Comparison of ENCODE assay signal across 16 cellular contexts in the genomic region with DNA sequence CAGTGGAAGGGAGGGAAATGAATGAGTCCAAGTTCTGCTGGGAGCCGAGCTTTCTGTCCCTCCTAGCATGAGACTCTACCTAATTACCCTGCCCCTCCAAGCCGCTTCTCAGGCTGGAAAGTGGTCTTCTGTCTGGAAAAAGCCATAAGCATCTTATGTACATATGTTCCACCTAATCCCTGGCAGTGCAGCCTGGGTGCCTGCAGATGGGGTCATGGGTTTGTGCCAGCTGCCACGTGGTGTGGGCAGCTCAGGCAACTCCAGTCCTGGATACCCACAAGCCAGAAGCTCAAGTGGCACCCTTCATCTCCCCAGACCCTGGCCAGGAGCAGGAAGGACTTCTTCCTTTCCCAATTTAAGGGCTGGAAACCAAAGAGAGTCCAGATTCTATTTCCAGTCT.
A peak's percentile ranks its signal among the peaks of the same experiment; 100 is the strongest.
DNase-seq lines count a peak whose midpoint lies in the region; ATAC-seq, FAIRE-seq and TF ChIP-seq lines count a peak whose summit lies in the region.
"Had no signal": no experiment of that assay in that cellular context is flagged by ENCODE, and none has a peak within 500 bp of the region (broad histone marks: within the 10 kb centered on the region; RNA-seq: fewer than 3 reads in every experiment).

No MANE protein-coding gene starts in this region.

- no peaks in the 10 kb centered on the region for H3K36me3 ChIP-seq in bronchial epithelial cell (ENCODE audit: control insufficient read depth, insufficient read depth, low read length)
- H3K36me3 ChIP-seq: Peyer's patch, upper lobe of left lung had no signal

- no peak overlapping the region for H3K27ac ChIP-seq in right cardiac atrium (ENCODE audit: low read length)
- H3K27ac ChIP-seq: Peyer's patch, upper lobe of left lung had no signal

- no peak for TF ChIP-seq CTCF in bronchial epithelial cell (IDR thresholded peaks at IDR 0.05; ENCODE audit: insufficient read depth, low read length, severe bottlenecking)

- H3K4me1 ChIP-seq in right cardiac atrium (ENCODE audit: control insufficient read depth, insufficient read depth, low read length): no peaks in the 10 kb centered on the region
- H3K4me1 ChIP-seq: Peyer's patch had no signal

- H3K27me3 ChIP-seq in right cardiac atrium (ENCODE audit: control insufficient read depth, insufficient read depth): no peaks in the 10 kb centered on the region
- H3K27me3 ChIP-seq in bronchial epithelial cell (ENCODE audit: control insufficient read depth, insufficient read depth, low read length): no peaks in the 10 kb centered on the region
- H3K27me3 ChIP-seq: Peyer's patch, upper lobe of left lung had no signal

- no peak overlapping the region for H3K4me3 ChIP-seq in right cardiac atrium (ENCODE audit: low read length)
- H3K4me3 ChIP-seq in bronchial epithelial cell (ENCODE audit: low read depth, low read length): no peak overlapping the region
- H3K4me3 ChIP-seq: Peyer's patch, upper lobe of left lung had no signal

- intact Hi-C loops in left ventricle myocardium superior (cut with micrococcal nuclease): no loop called here
- intact Hi-C loops in right cardiac atrium (cut with DNase I): no loop called here

- WGBS in right cardiac atrium: 66% methylated on average over 3 of the region's 3 CpGs

- no peak for FAIRE-seq in bronchial epithelial cell (lab: Jason Lieb, UNC)
- FAIRE-seq: small intestine had no signal

- peak; percentile 43 for DNase-seq in left ventricle myocardium superior
- DNase-seq in right cardiac atrium: no peak
- DNase-seq in NCI-H69 (lab: John Stamatoyannopoulos, UW): peak; percentile 22
- DNase-seq in bronchial epithelial cell (ENCODE audit: low read depth): peak; percentile 8
- DNase-seq in T-helper 2 cell: no peak
- no peak for DNase-seq in occipital lobe (lab: John Stamatoyannopoulos, UW)
- DNase-seq in activated naive CD4-positive, alpha-beta T cell (lab: John Stamatoyannopoulos, UW): no peak
- no peak for DNase-seq in RKO (ENCODE audit: low spot score)
- DNase-seq: activated CD4-positive, alpha-beta T cell treated with anti-CD3 and anti-CD28 coated beads for 4 hours; activated naive CD4-positive, alpha-beta T cell treated with anti-CD3 and anti-CD28 coated beads, Interleukin-2, amount 10 ng/mL, durations not matched to agents 7 days and 5 days; activated T-cell treated with anti-CD3 and anti-CD28 coated beads for 4 hours; NCI-H1417 treated with DMSO at 0.1 percent for 48 hours; NCI-H446 treated with DMSO at 0.1 percent for 48 hours; small intestine had no signal

- ATAC-seq in left ventricle myocardium superior: peak; percentile 44
- no peak for ATAC-seq in right cardiac atrium

- no peaks in the 10 kb centered on the region for H3K9me3 ChIP-seq in right cardiac atrium (ENCODE audit: control insufficient read depth, low read length)
- H3K9me3 ChIP-seq: Peyer's patch had no signal

Comparison
In these comparisons a context has a peak if more than half of its experiments do, and no peak if none do; other contexts are left out.
1. DNase-seq: peak in left ventricle myocardium superior (single experiment), NCI-H69 (single experiment) and bronchial epithelial cell (single experiment); none in right cardiac atrium (0 of 3), T-helper 2 cell (0 of 5), occipital lobe (single experiment), activated naive CD4-positive, alpha-beta T cell (0 of 4) and RKO (single experiment).